ENCODE assay signal across 24 cellular contexts in genomic region chr1:41773842-41774241, GRCh38.
DNase-seq lines count a peak whose midpoint lies in the region; ATAC-seq, FAIRE-seq and TF ChIP-seq lines count a peak whose summit lies in the region.
"Had no signal": no experiment of that assay in that cellular context is flagged by ENCODE, and none has a peak within 500 bp of the region (broad histone marks: within the 10 kb centered on the region; RNA-seq: fewer than 3 reads in every experiment).

No MANE protein-coding gene starts in this region.

- H2AK5ac ChIP-seq in IMR-90 (ENCODE audit: low read depth, low read length): peak overlapping the region; percentile 58; the same call in 1 of the 2 replicates

- H4K91ac ChIP-seq in IMR-90 (ENCODE audit: insufficient read depth, low read depth, low read length): no peak overlapping the region

- in situ Hi-C loops in IMR-90 (cut with MboI; ENCODE audit: low sequenced_read_pairs): no loop called here

- no peaks in the 10 kb centered on the region for H3K79me2 ChIP-seq in osteoblast (ENCODE audit: insufficient read depth, low read length)

- H3K27ac ChIP-seq in IMR-90 (ENCODE audit: insufficient read depth, low read length): no peak overlapping the region
- peak overlapping the region; percentile 54 for H3K27ac ChIP-seq in osteoblast (ENCODE audit: low read depth, low read length)
- no peak overlapping the region for H3K27ac ChIP-seq in aorta (ENCODE audit: low read depth in 1 of 2, low read length in 2 of 2)
- H3K27ac ChIP-seq: BLaER1, HL-60, Peyer's patch, SJCRH30 had no signal

- no peak overlapping the region for H3K18ac ChIP-seq in IMR-90 (ENCODE audit: low read depth, low read length)

- no peak overlapping the region for H2AFZ ChIP-seq in IMR-90 (replicated peaks; ENCODE audit: low read length, poor library complexity)
- H2AFZ ChIP-seq in osteoblast (ENCODE audit: low read length): no peak overlapping the region

- peak; percentile 27 for FAIRE-seq in GM12892 (lab: Jason Lieb, UNC)
- FAIRE-seq: G401.6, GM18507, HepG2 had no signal

- H3K23ac ChIP-seq in IMR-90 (ENCODE audit: low read depth, low read length): 0 out of 2 replicates have a peak overlapping the region, but pooled peaks have one; percentile 39

- no peak for TF ChIP-seq RAD21 in IMR-90 (IDR thresholded peaks at IDR 0.05; ENCODE audit: low read length)

- no peaks in the 10 kb centered on the region for H3K79me1 ChIP-seq in IMR-90 (ENCODE audit: low read depth in 1 of 2, low read length in 2 of 2)

- no peak overlapping the region for H3K14ac ChIP-seq in IMR-90 (replicated peaks; ENCODE audit: low read depth, low read length)

- no peak overlapping the region for H3K9ac ChIP-seq in IMR-90 (ENCODE audit: low read depth, low read length)
- H3K9ac ChIP-seq: BLaER1 had no signal

- 0 out of 2 replicates have a peak, but pooled peaks cover 2% of the 10 kb centered on the region for H3K27me3 ChIP-seq in IMR-90 (ENCODE audit: control insufficient read depth, insufficient read depth, low read length)
- H3K27me3 ChIP-seq in osteoblast (ENCODE audit: insufficient read depth, low read length): no peaks in the 10 kb centered on the region
- no peaks in the 10 kb centered on the region for H3K27me3 ChIP-seq in aorta (ENCODE audit: control insufficient read depth in 1 of 2, insufficient read depth in 2 of 2, low read length in 1 of 2)
- H3K27me3 ChIP-seq: BLaER1, Peyer's patch had no signal

- no CpG with 5 or more reads among the region's 3 CpGs for WGBS in IMR-90 (ENCODE audit: extremely low coverage in 2 of 2, insufficient read length in 1 of 2), 2 experiments
- WGBS in aorta, 2 donors: 68 to 83% methylated on average over 3 of the region's 3 CpGs

- intact Hi-C loops in IMR-90 (cut with micrococcal nuclease): no loop called here
- intact Hi-C loops in aorta (cut with DNase I): no loop called here

- POLR2A ChIA-PET in IMR-90 (lab: Charles Lee; ENCODE audit: unreplicated experiment): no interaction called here

- H3K9me3 ChIP-seq in IMR-90 (ENCODE audit: control insufficient read depth, insufficient read depth, low read length) (no peaks in the 10 kb centered on the region), osteoblast (ENCODE audit: low read depth, low read length) (no peaks in the 10 kb centered on the region), aorta (ENCODE audit: control insufficient read depth, low read length) (no peaks in the 10 kb centered on the region)
- H3K9me3 ChIP-seq: BLaER1, Peyer's patch, SJCRH30 had no signal

- H4K8ac ChIP-seq in IMR-90 (ENCODE audit: low read depth in 2 of 2, low read length in 2 of 2): no peak overlapping the region

- dilution Hi-C loops in IMR-90 (cut with HindIII; ENCODE audit: low sequenced_read_pairs, unreplicated experiment): no loop called here

- peaks cover 6% of the 10 kb centered on the region for H3K9me1 ChIP-seq in IMR-90 (ENCODE audit: insufficient read depth, low read length)

- no peak overlapping the region for H2BK15ac ChIP-seq in IMR-90 (ENCODE audit: low read depth, low read length)

- ATAC-seq in IMR-90 (ENCODE audit: low read depth) (no peak), aorta (ENCODE audit: low FRiP score) (no peak)
- ATAC-seq: HepG2 had no signal

- TF ChIP-seq CTCF in IMR-90 (conservative IDR thresholded peaks at IDR 0.05; ENCODE audit: low read depth, low read length) (no peak), osteoblast (IDR thresholded peaks at IDR 0.05; ENCODE audit: extremely low read depth, low read depth, low read length) (no peak)

- H3K4me1 ChIP-seq in IMR-90 (ENCODE audit: control insufficient read depth, insufficient read depth, low read length): peaks cover 4% of the 10 kb centered on the region
- peaks cover 28% of the 10 kb centered on the region for H3K4me1 ChIP-seq in osteoblast (ENCODE audit: insufficient read depth, low read length)
- H3K4me1 ChIP-seq in aorta (ENCODE audit: control insufficient read depth in 1 of 2, insufficient read depth in 2 of 2, low read length in 2 of 2): no peaks in the 10 kb centered on the region
- H3K4me1 ChIP-seq: Peyer's patch, SJCRH30 had no signal

- CTCF ChIA-PET in IMR-90 (lab: Yijun Ruan, JAX): no interaction called here

- no peak for TF ChIP-seq POLR2A in GM12892 (IDR thresholded peaks at IDR 0.05; ENCODE audit: low read depth, low read length)
- TF ChIP-seq POLR2A in IMR-90 (IDR thresholded peaks at IDR 0.05; ENCODE audit: low read depth, low read length): no peak

- no peak overlapping the region for H2AK9ac ChIP-seq in IMR-90 (replicated peaks; ENCODE audit: low read depth, low read length, poor library complexity)

- H3K4ac ChIP-seq in IMR-90 (ENCODE audit: low read depth, low read length): peak overlapping the region; percentile 22; the same call in 1 of the 2 replicates

- no TSS peak for BruUV-seq in IMR-90 (replicated peaks; lab: Mats Ljungman, UMichigan)

- H3K36me3 ChIP-seq in IMR-90 (ENCODE audit: control insufficient read depth, insufficient read depth, low read length) (no peaks in the 10 kb centered on the region), osteoblast (ENCODE audit: insufficient read depth, low read length) (no peaks in the 10 kb centered on the region), aorta (ENCODE audit: control insufficient read depth in 1 of 2, insufficient read depth in 2 of 2, low read length in 1 of 2) (no peaks in the 10 kb centered on the region)
- H3K36me3 ChIP-seq: BLaER1, Peyer's patch, SJCRH30 had no signal

- no peak overlapping the region for H2BK20ac ChIP-seq in IMR-90 (ENCODE audit: low read depth, low read length)

- H2BK120ac ChIP-seq in IMR-90 (ENCODE audit: low read depth, low read length): no peak overlapping the region

- H4K20me1 ChIP-seq in IMR-90 (ENCODE audit: insufficient read depth, low read length) (no peaks in the 10 kb centered on the region), osteoblast (ENCODE audit: insufficient read depth, low read length) (no peaks in the 10 kb centered on the region)
- H4K20me1 ChIP-seq: BLaER1 had no signal

- H3K4me2 ChIP-seq in IMR-90 (ENCODE audit: low read depth, low read length): no peak overlapping the region
- H3K4me2 ChIP-seq in osteoblast (ENCODE audit: insufficient read depth, low read length): no peak overlapping the region
- H3K4me2 ChIP-seq: BLaER1 had no signal

- DNase-seq in GM12892 (ENCODE audit: insufficient read length): no peak
- DNase-seq in IMR-90: no peak
- DNase-seq in cerebellar nuclear complex (lab: John Stamatoyannopoulos, UW): peak; percentile 10 to 17
- DNase-seq in osteoblast (ENCODE audit: insufficient read length, low spot score, missing footprints): no peak
- DNase-seq in aorta: no peak
- no peak for DNase-seq in effector CD8-positive, alpha-beta T cell (lab: John Stamatoyannopoulos, UW)
- DNase-seq in LoVo (ENCODE audit: low spot score): no peak
- DNase-seq in HK-2 (ENCODE audit: unreplicated experiment): no peak
- DNase-seq: ACHN; CD4-positive, alpha-beta T cell; COR-L47; KG1; NCI-H1694 treated with DMSO at 0.1 percent for 48 hours; NCI-H2227 treated with DMSO at 0.1 percent for 48 hours; NCI-H510A; NCI-H774; NK-92 treated with Interleukin-12 subunit alpha and Interleukin-12 subunit beta, amount 100 ng/mL, for 24 hours; Peyer's patch; SJCRH30 had no signal

- no peak overlapping the region for H4K5ac ChIP-seq in IMR-90 (ENCODE audit: low read depth, low read length)

- no peak overlapping the region for H2BK5ac ChIP-seq in IMR-90 (ENCODE audit: low read depth, low read length, poor library complexity, severe bottlenecking)

- H3K56ac ChIP-seq in IMR-90 (ENCODE audit: extremely low read depth, insufficient read depth, low read length): no peak overlapping the region

- H3K4me3 ChIP-seq in IMR-90 (ENCODE audit: insufficient read depth, low read depth, low read length): no peak overlapping the region
- no peak overlapping the region for H3K4me3 ChIP-seq in osteoblast (ENCODE audit: insufficient read depth, low read length)
- no peak overlapping the region for H3K4me3 ChIP-seq in aorta (ENCODE audit: low read length in 2 of 2)
- H3K4me3 ChIP-seq: BLaER1, Peyer's patch, SJCRH30 had no signal

TF ChIP-seq in IMR-90, 13 proteins besides CTCF, POLR2A, EP300 and RAD21:
- TF ChIP-seq RCOR1 (IDR thresholded peaks at IDR 0.05; ENCODE audit: insufficient replicate concordance, low read length) (no peak), NFE2L2 (IDR thresholded peaks at IDR 0.05; ENCODE audit: low read depth, low read length) (no peak), CHD1 (IDR thresholded peaks at IDR 0.05; ENCODE audit: low read depth, low read length) (no peak), MXI1 (IDR thresholded peaks at IDR 0.05; ENCODE audit: borderline replicate concordance, low read depth, low read length) (no peak), RFX5 (IDR thresholded peaks at IDR 0.05; ENCODE audit: low read depth, low read length) (no peak), BHLHE40 (IDR thresholded peaks at IDR 0.05; ENCODE audit: low read depth, low read length) (no peak)
- TF ChIP-seq, protein P1, sequence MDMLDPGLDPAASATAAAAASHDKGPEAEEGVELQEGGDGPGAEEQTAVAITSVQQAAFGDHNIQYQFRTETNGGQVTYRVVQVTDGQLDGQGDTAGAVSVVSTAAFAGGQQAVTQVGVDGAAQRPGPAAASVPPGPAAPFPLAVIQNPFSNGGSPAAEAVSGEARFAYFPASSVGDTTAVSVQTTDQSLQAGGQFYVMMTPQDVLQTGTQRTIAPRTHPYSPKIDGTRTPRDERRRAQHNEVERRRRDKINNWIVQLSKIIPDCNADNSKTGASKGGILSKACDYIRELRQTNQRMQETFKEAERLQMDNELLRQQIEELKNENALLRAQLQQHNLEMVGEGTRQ (IDR thresholded peaks at IDR 0.05; ENCODE audit: low read depth, low read length): no peak
TF ChIP-seq in IMR-90: peak in this region for 0.

Comparison
In these comparisons a context has a peak if more than half of its experiments do, and no peak if none do; other contexts are left out.
1. DNase-seq: peak in cerebellar nuclear complex (2 of 2); none in GM12892 (single experiment), IMR-90 (single experiment), osteoblast (single experiment), aorta (0 of 2), effector CD8-positive, alpha-beta T cell (single experiment), LoVo (single experiment) and HK-2 (single experiment).